ENCODE assay signal across 1 cellular context in genomic region chr6:24374612-24375011, GRCh38.
TF ChIP-seq lines count a peak whose summit lies in the region.

No MANE protein-coding gene starts in this region.

TF ChIP-seq in WTC11, 78 proteins besides CTCF, POLR2A, EP300 and RAD21:
- TF ChIP-seq, protein P1, sequence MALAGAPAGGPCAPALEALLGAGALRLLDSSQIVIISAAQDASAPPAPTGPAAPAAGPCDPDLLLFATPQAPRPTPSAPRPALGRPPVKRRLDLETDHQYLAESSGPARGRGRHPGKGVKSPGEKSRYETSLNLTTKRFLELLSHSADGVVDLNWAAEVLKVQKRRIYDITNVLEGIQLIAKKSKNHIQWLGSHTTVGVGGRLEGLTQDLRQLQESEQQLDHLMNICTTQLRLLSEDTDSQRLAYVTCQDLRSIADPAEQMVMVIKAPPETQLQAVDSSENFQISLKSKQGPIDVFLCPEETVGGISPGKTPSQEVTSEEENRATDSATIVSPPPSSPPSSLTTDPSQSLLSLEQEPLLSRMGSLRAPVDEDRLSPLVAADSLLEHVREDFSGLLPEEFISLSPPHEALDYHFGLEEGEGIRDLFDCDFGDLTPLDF (CRISPR knock-in tag; IDR thresholded peaks at IDR 0.05), result no peak
- TF ChIP-seq NFE2L1 (CRISPR knock-in tag; IDR thresholded peaks at IDR 0.05), result no peak
- TF ChIP-seq FOXK1 (CRISPR knock-in tag; IDR thresholded peaks at IDR 0.05), result no peak
- no peak for TF ChIP-seq ZNF532 (CRISPR knock-in tag; IDR thresholded peaks at IDR 0.05; ENCODE audit: borderline replicate concordance)
- no peak for TF ChIP-seq ATF6 (CRISPR knock-in tag; IDR thresholded peaks at IDR 0.05)
- TF ChIP-seq NFATC4 (CRISPR knock-in tag; IDR thresholded peaks at IDR 0.05), result no peak
- no peak for TF ChIP-seq SOX15 (CRISPR knock-in tag; IDR thresholded peaks at IDR 0.05)
- no peak for TF ChIP-seq ETV6 (CRISPR knock-in tag; IDR thresholded peaks at IDR 0.05)
- no peak for TF ChIP-seq IRF2 (CRISPR knock-in tag; IDR thresholded peaks at IDR 0.05; ENCODE audit: borderline replicate concordance, low read depth)
- TF ChIP-seq SMAD3 (CRISPR knock-in tag; IDR thresholded peaks at IDR 0.05; ENCODE audit: borderline replicate concordance), result no peak
- no peak for TF ChIP-seq GRHL2 (CRISPR knock-in tag; IDR thresholded peaks at IDR 0.05; ENCODE audit: insufficient replicate concordance, severe bottlenecking)
- TF ChIP-seq TP53 (CRISPR knock-in tag; IDR thresholded peaks at IDR 0.05), result no peak
